1 cellular context compared by ENCODE assay signal in genomic region chr6:8207869-8208191, GRCh38.
TF ChIP-seq lines count a peak whose summit lies in the region.

No MANE protein-coding gene starts in this region.

TF ChIP-seq in K562, 482 proteins besides CTCF, POLR2A, EP300 and RAD21 (continued from another document):
- peak; percentile 65 for TF ChIP-seq ZNF316 (IDR thresholded peaks at IDR 0.05)
TF ChIP-seq in K562: peak in this region for 2.
